In genomic region chr15:74302821-74303359, GRCh38 we compare ENCODE assay signal across 1 cellular context.
TF ChIP-seq lines count a peak whose summit lies in the region.

No MANE protein-coding gene starts in this region.

TF ChIP-seq in SK-N-SH, 30 proteins besides CTCF, POLR2A, EP300 and RAD21 (continued from another document):
- TF ChIP-seq USF1 (IDR thresholded peaks at IDR 0.05; ENCODE audit: borderline replicate concordance, low read depth) (no peak), FOXJ3 (CRISPR knock-in tag; IDR thresholded peaks at IDR 0.05) (peak; percentile 69; the same call in 1 of the 2 replicates), CHD2 (IDR thresholded peaks at IDR 0.05; ENCODE audit: low read length, partially characterized antibody) (peak; percentile 40), POLR2AphosphoS5 (IDR thresholded peaks at IDR 0.05; ENCODE audit: low read depth, low read length) (no peak)
